Comparison of ENCODE assay signal across 11 cellular contexts in the genomic region with DNA sequence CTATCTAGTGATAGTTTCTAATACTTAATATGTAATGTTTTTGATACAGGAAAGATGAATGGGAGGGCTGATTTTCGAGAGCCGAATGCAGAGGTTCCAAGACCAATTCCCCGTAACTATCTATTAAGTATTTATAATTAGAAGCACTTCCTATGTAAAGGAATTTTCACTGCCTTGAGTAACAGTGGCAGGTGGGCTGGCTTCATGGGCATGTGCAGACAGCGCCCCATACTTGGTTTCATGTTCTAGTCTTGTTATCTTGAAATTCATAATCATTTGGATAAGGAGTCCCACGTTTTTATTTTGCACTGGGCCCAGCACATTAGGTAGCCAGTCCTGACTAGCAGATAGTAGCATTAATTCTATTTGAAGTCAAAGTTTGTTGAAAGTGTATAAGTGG. TPM values are rescaled to one million over a fixed set of nuclear protein-coding genes. Genes with fewer than 3 reads are reported as not detected.
DNase-seq lines count a peak whose midpoint lies in the region; ATAC-seq, FAIRE-seq and TF ChIP-seq lines count a peak whose summit lies in the region.
"Had no signal": no experiment of that assay in that cellular context is flagged by ENCODE, and none has a peak within 500 bp of the region (broad histone marks: within the 10 kb centered on the region; RNA-seq: fewer than 3 reads in every experiment).

No MANE protein-coding gene starts in this region.

- FAIRE-seq in GM19239 (lab: Jason Lieb, UNC) = peak; percentile 4
- FAIRE-seq: colon had no signal

- ATAC-seq in effector memory CD8-positive, alpha-beta T cell (replicated peaks) = no peak
- no peak for ATAC-seq in HG03354 (IDR thresholded peaks at IDR 0.05; ENCODE audit: poor library complexity, severe bottlenecking, unreplicated experiment)
- no peak for ATAC-seq in GM21723 (IDR thresholded peaks at IDR 0.05; ENCODE audit: unreplicated experiment)

- peaks cover 11% of the 10 kb centered on the region for H3F3A ChIP-seq in neural progenitor cell (ENCODE audit: low read depth)

- no peaks in the 10 kb centered on the region; the same call in 1 of the 2 replicates for H3K9me3 ChIP-seq in NT2/D1 (ENCODE audit: insufficient read depth, low read length)
- no peaks in the 10 kb centered on the region for H3K9me3 ChIP-seq in neural progenitor cell (ENCODE audit: low read depth)
- H3K9me3 ChIP-seq: neutrophil had no signal

- H3K79me2 ChIP-seq in neural progenitor cell (ENCODE audit: low read depth) = peaks cover 66% of the 10 kb centered on the region

- H3K4me3 Mint-ChIP-seq in effector memory CD8-positive, alpha-beta T cell = peak overlapping the region; percentile 95
- peak overlapping the region; percentile 100 for H3K4me3 Mint-ChIP-seq in neural progenitor cell

- H3K4me1 ChIP-seq in NT2/D1 (ENCODE audit: insufficient read depth, insufficient read length) (no peaks in the 10 kb centered on the region), neural progenitor cell (peaks cover 9% of the 10 kb centered on the region)

- no peak for TF ChIP-seq CTCF in neural progenitor cell (IDR thresholded peaks at IDR 0.05)

- H3K4me3 ChIP-seq in NT2/D1 (ENCODE audit: insufficient read length, low read depth) (peak overlapping the region; percentile 97), neural progenitor cell (peak overlapping the region; percentile 96)

- no peaks in the 10 kb centered on the region for H3K27me3 ChIP-seq in NT2/D1 (ENCODE audit: insufficient read depth, insufficient read length)
- no peaks in the 10 kb centered on the region for H3K27me3 ChIP-seq in neural progenitor cell

- H3K4me1 Mint-ChIP-seq in effector memory CD8-positive, alpha-beta T cell (ENCODE audit: low read depth in 2 of 2) = peaks cover 11 to 30% of the 10 kb centered on the region in 2 donors
- H3K4me1 Mint-ChIP-seq in neural progenitor cell = peaks cover 6% of the 10 kb centered on the region

- peak overlapping the region; percentile 98 to 99 for H3K27ac Mint-ChIP-seq in effector memory CD8-positive, alpha-beta T cell
- H3K27ac Mint-ChIP-seq in neural progenitor cell = no peak overlapping the region

- H3K36me3 ChIP-seq in NT2/D1 (ENCODE audit: insufficient read depth, insufficient read length, low read length) = peaks cover 30% of the 10 kb centered on the region
- peaks cover 5% of the 10 kb centered on the region for H3K36me3 ChIP-seq in neural progenitor cell

- no peak overlapping the region for H3K27ac ChIP-seq in neural progenitor cell

- H3K36me3 Mint-ChIP-seq in effector memory CD8-positive, alpha-beta T cell (ENCODE audit: insufficient read depth) = peaks cover 50% of the 10 kb centered on the region
- peaks cover 21% of the 10 kb centered on the region for H3K36me3 Mint-ChIP-seq in neural progenitor cell

- H3K9ac ChIP-seq in NT2/D1 (ENCODE audit: insufficient read length, low read depth) (peak overlapping the region; percentile 39), neural progenitor cell (peak overlapping the region; percentile 99)

- H3K4me2 ChIP-seq in neural progenitor cell = peak overlapping the region; percentile 100

- no peak overlapping the region for H2AFZ ChIP-seq in neural progenitor cell (replicated peaks)

- DNase-seq in GM19239 (ENCODE audit: insufficient read length, low spot score) (no peak), NT2/D1 (ENCODE audit: low read depth, low spot score) (no peak), neural progenitor cell (ENCODE audit: low spot score) (no peak), retina (no peak), pons (ENCODE audit: low spot score) (no peak)
- no peak for DNase-seq in effector memory CD8-positive, alpha-beta T cell
- DNase-seq: NCI-H1417 treated with DMSO at 0.1 percent for 48 hours had no signal

- no peaks in the 10 kb centered on the region for H3K27me3 Mint-ChIP-seq in effector memory CD8-positive, alpha-beta T cell
- peaks cover 4% of the 10 kb centered on the region for H3K27me3 Mint-ChIP-seq in neural progenitor cell (ENCODE audit: insufficient read depth, low read depth)

- no peaks in the 10 kb centered on the region for H3K9me3 Mint-ChIP-seq in effector memory CD8-positive, alpha-beta T cell
- peaks cover 2% of the 10 kb centered on the region for H3K9me3 Mint-ChIP-seq in neural progenitor cell

- peaks cover 25% of the 10 kb centered on the region for H4K20me1 ChIP-seq in neural progenitor cell (ENCODE audit: low read depth)

RNA-seq across cellular contexts. Expression of a gene that starts 1.7 kb away (rescaled TPM):
- 162 and 260 TPM in 2 replicates for total RNA-seq in neural progenitor cell (ENCODE audit: low replicate concordance)

RNA-seq across cellular contexts. Expression of a gene that starts 52.5 kb away (rescaled TPM):
- total RNA-seq in neural progenitor cell (ENCODE audit: low replicate concordance) = 62.8 and 70.5 TPM in 2 replicates
